9 cellular contexts compared by ENCODE assay signal in genomic region chr16:1929578-1930337, GRCh38. TPM values are rescaled to one million over a fixed set of nuclear protein-coding genes. Genes with fewer than 3 reads are reported as not detected.
DNase-seq lines count a peak whose midpoint lies in the region; ATAC-seq, FAIRE-seq and TF ChIP-seq lines count a peak whose summit lies in the region.
"Had no signal": no experiment of that assay in that cellular context is flagged by ENCODE, and none has a peak within 500 bp of the region (broad histone marks: within the 10 kb centered on the region; RNA-seq: fewer than 3 reads in every experiment).

No MANE protein-coding gene starts in this region.

- FAIRE-seq in HTR-8/SVneo (lab: Jason Lieb, UNC): peak; percentile 95

- ATAC-seq in GM21381 (IDR thresholded peaks at IDR 0.05; ENCODE audit: unreplicated experiment): peak; percentile 88

- 23% methylated on average over 16 of the region's 70 CpGs for WGBS in esophagus muscularis mucosa

- no peaks in the 10 kb centered on the region for H4K20me1 ChIP-seq in OCI-LY3 (ENCODE audit: insufficient read depth, low read length)

- H3K36me3 ChIP-seq in OCI-LY3 (replicated peaks; ENCODE audit: low read depth, low read length) (no peaks in the 10 kb centered on the region), esophagus muscularis mucosa (no peaks in the 10 kb centered on the region)

- no peak overlapping the region for H3K27ac ChIP-seq in OCI-LY3 (ENCODE audit: low read length)
- H3K27ac ChIP-seq in esophagus muscularis mucosa (replicated peaks in 1 of 4): peak overlapping the region; percentile 81 to 86 (median 83)

- peak; percentile 82 for TF ChIP-seq CTCF in OCI-LY3 (IDR thresholded peaks at IDR 0.05; ENCODE audit: low read depth, low read length)
- TF ChIP-seq CTCF in esophagus muscularis mucosa (IDR thresholded peaks at IDR 0.05): peak; percentile 100

- peak overlapping the region; percentile 93 for H2AFZ ChIP-seq in OCI-LY3 (ENCODE audit: low read depth, low read length)

- peak overlapping the region; percentile 84 for H3K4me2 ChIP-seq in OCI-LY3 (ENCODE audit: low read length)

- TF ChIP-seq EP300 in esophagus muscularis mucosa (IDR thresholded peaks at IDR 0.05): no peak

- in situ Hi-C loops in Caki2 (cut with HindIII; ENCODE audit: low pct_unique_long_range_greater_than_20kb, low sequenced_read_pairs): no loop called here

- intact Hi-C loops in esophagus muscularis mucosa (cut with DNase I): loop anchor here (2.0 kb wide), 1 partner anchor 69 kb away; no protein-coding TSS in a partner anchor

- TF ChIP-seq POLR2A in esophagus muscularis mucosa (IDR thresholded peaks at IDR 0.05; ENCODE audit: low read depth): no peak

- H3K27me3 ChIP-seq in OCI-LY3 (ENCODE audit: low read depth, low read length): no peaks in the 10 kb centered on the region
- peaks cover 0 to 25% (median 0%) of the 10 kb centered on the region in 4 donors for H3K27me3 ChIP-seq in esophagus muscularis mucosa

- H3K4me1 ChIP-seq in OCI-LY3 (ENCODE audit: low read length) (peaks cover 8% of the 10 kb centered on the region; the same call in 1 of the 2 replicates), esophagus muscularis mucosa (peaks cover 7 to 19% (median 12%) of the 10 kb centered on the region in 4 donors)

- H3K79me2 ChIP-seq in OCI-LY3 (ENCODE audit: low read length): no peaks in the 10 kb centered on the region

- DNase-seq in Caki2 (ENCODE audit: low read depth) (peak; percentile 83), HTR-8/SVneo (ENCODE audit: insufficient read length, low spot score) (peak; percentile 97), activated T-cell treated with anti-CD3 and anti-CD28 coated beads for 4 hours (peak; percentile 91), esophagus muscularis mucosa (ENCODE audit: extremely low spot score) (peak; percentile 96), myocyte (ENCODE audit: low read depth) (peak; percentile 82)
- peak; percentile 97 for DNase-seq in stimulated activated CD8-positive, alpha-beta memory T cell treated with anti-CD3 and anti-CD28 coated beads, Interleukin-4, amount 100 ng/mL, for 48 hours

- peak overlapping the region; percentile 66 for H3K9ac ChIP-seq in OCI-LY3 (ENCODE audit: low read length)

- H3K9me3 ChIP-seq in OCI-LY3 (ENCODE audit: insufficient read depth, low read length) (no peaks in the 10 kb centered on the region), esophagus muscularis mucosa (no peaks in the 10 kb centered on the region)

- H3K4me3 ChIP-seq in OCI-LY3 (ENCODE audit: low read length): peak overlapping the region; percentile 78
- peak overlapping the region; percentile 74 to 76 (median 76) for H3K4me3 ChIP-seq in esophagus muscularis mucosa

RNA-seq across cellular contexts. Expression of gene HS3ST6, which starts 11.5 kb away (rescaled TPM):
- total RNA-seq in Caki2 (2014; rRNA removed; shearing (Covaris generic); ENCODE audit: low replicate concordance): not detected in 2 replicates
- total RNA-seq in esophagus muscularis mucosa: not detected
- not detected in 2 replicates for total RNA-seq in myocyte
- polyA plus RNA-seq in myocyte (2012): not detected
- total RNA-seq: glomerular endothelial cell had no signal

RNA-seq across cellular contexts. Expression of gene MSRB1, which starts 13.2 kb away (rescaled TPM):
- 275 and 288 TPM in 2 replicates for total RNA-seq in Caki2 (2014; rRNA removed; shearing (Covaris generic); ENCODE audit: low replicate concordance)
- total RNA-seq in esophagus muscularis mucosa (10 to 100 TPM; 46.0 to 78.7 (median 53.1) TPM), myocyte (23.2 and 26.8 TPM in 2 replicates)
- polyA plus RNA-seq in myocyte (2012): 31.7 TPM

RNA-seq across cellular contexts. Expression of gene RPL3L, which starts 24.7 kb away (rescaled TPM):
- total RNA-seq in Caki2 (2014; rRNA removed; shearing (Covaris generic); ENCODE audit: low replicate concordance): not detected in 2 replicates
- total RNA-seq in esophagus muscularis mucosa (not detected), myocyte (4.0 and 5.8 TPM in 2 replicates)
- 0.18 TPM for polyA plus RNA-seq in myocyte (2012)
- total RNA-seq: glomerular endothelial cell had no signal

RNA-seq across cellular contexts. Expression of gene NDUFB10, which starts 29.6 kb away (rescaled TPM):
- 527 and 683 TPM in 2 replicates for total RNA-seq in Caki2 (2014; rRNA removed; shearing (Covaris generic); ENCODE audit: low replicate concordance)
- 100 to 1,000 TPM; 249 to 381 (median 295) TPM for total RNA-seq in esophagus muscularis mucosa
- 206 and 226 TPM in 2 replicates for total RNA-seq in myocyte
- 214 TPM for polyA plus RNA-seq in myocyte (2012)

RNA-seq across cellular contexts. Expression of gene RPS2, which starts 34.9 kb away (rescaled TPM):
- 7,960 and 10,766 TPM in 2 replicates for total RNA-seq in Caki2 (2014; rRNA removed; shearing (Covaris generic); ENCODE audit: low replicate concordance)
- 1,000 to 10,000 TPM; 1,144 to 2,342 (median 1,414) TPM for total RNA-seq in esophagus muscularis mucosa
- total RNA-seq in myocyte: 1,943 and 2,126 TPM in 2 replicates
- polyA plus RNA-seq in myocyte (2012): 2,796 TPM
